ENCODE assay signal across 13 cellular contexts in the genomic region with DNA sequence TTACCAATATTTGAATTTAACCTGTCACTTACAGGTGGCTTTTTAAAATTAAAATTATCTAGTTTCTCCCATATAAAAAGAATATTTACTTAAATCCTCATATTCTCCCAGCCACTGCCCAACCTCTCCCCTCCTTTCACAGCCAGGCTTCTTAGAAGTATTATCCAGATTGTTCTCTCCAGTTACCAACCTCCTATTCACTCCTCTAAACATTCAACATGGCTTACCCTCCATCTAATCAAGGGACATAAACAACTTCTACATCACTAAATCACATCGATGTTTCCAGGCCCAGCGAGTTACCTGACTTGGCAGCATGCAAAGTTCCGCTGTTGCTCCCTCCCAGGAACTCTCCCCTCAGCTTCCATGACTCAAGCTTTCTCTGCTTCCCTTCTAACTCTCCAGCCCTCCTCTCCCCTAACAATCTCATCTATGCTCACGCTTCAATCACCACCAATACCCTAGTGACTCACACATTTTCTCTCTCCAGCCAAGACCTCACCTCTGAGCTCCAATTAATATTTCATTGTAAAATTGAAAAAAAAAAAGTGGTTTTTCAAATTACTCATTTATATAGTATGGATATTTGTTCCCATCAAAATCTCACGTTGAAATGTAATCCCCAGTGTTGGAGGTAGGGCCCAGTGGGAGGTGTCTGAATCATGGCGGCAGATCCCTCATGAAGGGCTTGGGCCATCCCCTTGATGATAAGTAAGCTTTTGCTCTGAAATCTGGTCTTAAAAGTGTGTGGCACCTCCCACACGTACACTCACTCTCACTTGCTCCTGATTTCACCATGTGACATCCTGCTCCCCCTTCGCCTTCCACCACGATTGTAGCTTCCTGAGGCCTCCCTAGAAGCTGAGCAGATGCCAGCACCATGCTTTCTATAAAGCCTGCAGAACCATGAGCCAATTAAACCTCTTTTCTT.
DNase-seq lines count a peak whose midpoint lies in the region; ATAC-seq, FAIRE-seq and TF ChIP-seq lines count a peak whose summit lies in the region.
"Had no signal": no experiment of that assay in that cellular context is flagged by ENCODE, and none has a peak within 500 bp of the region (broad histone marks: within the 10 kb centered on the region; RNA-seq: fewer than 3 reads in every experiment).

No MANE protein-coding gene starts in this region.

- no peaks in the 10 kb centered on the region for H3K9me3 Mint-ChIP-seq in activated T-cell treated with anti-CD3 and anti-CD28 coated beads, Interleukin-2, amount 50 U/mL, for 4 hours
- H3K9me3 Mint-ChIP-seq: neural crest cell had no signal

- ATAC-seq in activated T-cell treated with anti-CD3 and anti-CD28 coated beads, Interleukin-2, amount 50 U/mL, for 4 hours, result peak; percentile 30 to 80
- ATAC-seq in HG02642 (IDR thresholded peaks at IDR 0.05; ENCODE audit: poor library complexity, unreplicated experiment) (no peak), HG02623 (IDR thresholded peaks at IDR 0.05; ENCODE audit: unreplicated experiment) (no peak)

- H3K4me3 ChIP-seq in bronchial epithelial cell (ENCODE audit: low read depth, low read length), result no peak overlapping the region

- DNase-seq in activated T-cell treated with anti-CD3 and anti-CD28 coated beads, Interleukin-2, amount 50 U/mL, for 4 hours, result no peak
- DNase-seq in activated T-cell treated with anti-CD3 and anti-CD28 coated beads, Interleukin-2, amount 50 U/mL, for 48 hours, result no peak
- DNase-seq in OCI-M1 (lab: John Stamatoyannopoulos, UW) (peak; percentile 20), bronchial epithelial cell (ENCODE audit: low read depth) (peak; percentile 59), non-pigmented ciliary epithelial cell (ENCODE audit: low read depth) (peak; percentile 53)
- no peak for DNase-seq in activated CD4-positive, alpha-beta T cell treated with anti-CD3 and anti-CD28 coated beads, Interleukin-2, amount 50 U/mL, for 4 hours
- DNase-seq: aorta, erythroblast, NCI-H345, SHP77 treated with DMSO at 0.1 percent for 48 hours had no signal

- H3K36me3 ChIP-seq in bronchial epithelial cell (ENCODE audit: control insufficient read depth, insufficient read depth, low read length), result peaks cover 4% of the 10 kb centered on the region

- no peak for FAIRE-seq in bronchial epithelial cell (lab: Jason Lieb, UNC)

- peaks cover 44% of the 10 kb centered on the region for H3K36me3 Mint-ChIP-seq in activated T-cell treated with anti-CD3 and anti-CD28 coated beads, Interleukin-2, amount 50 U/mL, for 4 hours (ENCODE audit: insufficient read depth)

- TF ChIP-seq CTCF in bronchial epithelial cell (IDR thresholded peaks at IDR 0.05; ENCODE audit: insufficient read depth, low read length, severe bottlenecking), result no peak

- H3K4me1 Mint-ChIP-seq in activated T-cell treated with anti-CD3 and anti-CD28 coated beads, Interleukin-2, amount 50 U/mL, for 4 hours (ENCODE audit: low read depth), result peaks cover 29% of the 10 kb centered on the region
- H3K4me1 Mint-ChIP-seq: neural crest cell had no signal

- no peaks in the 10 kb centered on the region for H3K27me3 Mint-ChIP-seq in activated T-cell treated with anti-CD3 and anti-CD28 coated beads, Interleukin-2, amount 50 U/mL, for 4 hours (ENCODE audit: low read depth)

- H3K4me3 Mint-ChIP-seq in activated T-cell treated with anti-CD3 and anti-CD28 coated beads, Interleukin-2, amount 50 U/mL, for 4 hours, result no peak overlapping the region
- H3K4me3 Mint-ChIP-seq: neural crest cell had no signal

- H3K27me3 ChIP-seq in bronchial epithelial cell (ENCODE audit: control insufficient read depth, insufficient read depth, low read length), result no peaks in the 10 kb centered on the region

Comparison
In these comparisons a context has a peak if more than half of its experiments do, and no peak if none do; other contexts are left out.
1. ATAC-seq: peak in activated T-cell treated with anti-CD3 and anti-CD28 coated beads, Interleukin-2, amount 50 U/mL, for 4 hours (2 of 2); none in HG02642 (single experiment) and HG02623 (single experiment).
2. DNase-seq: peak in OCI-M1 (single experiment), bronchial epithelial cell (single experiment) and non-pigmented ciliary epithelial cell (single experiment); none in activated T-cell treated with anti-CD3 and anti-CD28 coated beads, Interleukin-2, amount 50 U/mL, for 4 hours (single experiment), activated T-cell treated with anti-CD3 and anti-CD28 coated beads, Interleukin-2, amount 50 U/mL, for 48 hours (0 of 2) and activated CD4-positive, alpha-beta T cell treated with anti-CD3 and anti-CD28 coated beads, Interleukin-2, amount 50 U/mL, for 4 hours (0 of 2).